Comparison of ENCODE assay signal across 16 cellular contexts in genomic region chr2:240632291-240632670, GRCh38. TPM values are rescaled to one million over a fixed set of nuclear protein-coding genes. Genes with fewer than 3 reads are reported as not detected.
"Had no signal": no experiment of that assay in that cellular context is flagged by ENCODE, and none has a peak within 500 bp of the region (broad histone marks: within the 10 kb centered on the region; RNA-seq: fewer than 3 reads in every experiment).

No MANE protein-coding gene starts in this region.

- H3K27ac ChIP-seq: dorsolateral prefrontal cortex, psoas muscle, right lobe of liver, VCaP had no signal

- H3K4me1 ChIP-seq: psoas muscle, right lobe of liver had no signal

- H3K9me3 ChIP-seq: psoas muscle, right lobe of liver had no signal

- H3K36me3 ChIP-seq: right lobe of liver had no signal

- H3K27me3 ChIP-seq: right lobe of liver had no signal

- DNase-seq: activated CD4-positive, alpha-beta T cell treated with anti-CD3 and anti-CD28 coated beads, Interleukin-2, amount 10 ng/mL, durations not matched to agents 24 days and 14 days; activated CD8-positive, alpha-beta memory T cell treated with anti-CD3 and anti-CD28 coated beads for 24 hours; activated naive CD4-positive, alpha-beta T cell treated with anti-CD3 and anti-CD28 coated beads, Interleukin-2, amount 50 U/mL, for 16 hours; activated T-cell treated with anti-CD3 and anti-CD28 coated beads for 4 hours; T-helper 1 cell; T1000 had no signal

- ATAC-seq: esophagus mucosa, psoas muscle, right lobe of liver had no signal

- H3K4me3 ChIP-seq: dorsolateral prefrontal cortex, psoas muscle, right lobe of liver had no signal

RNA-seq across cellular contexts. Expression of gene AQP12B, which starts 50.4 kb away (rescaled TPM):
- total RNA-seq: activated CD4-positive, alpha-beta T cell treated with anti-CD3 and anti-CD28 coated beads, Interleukin-2, amount 10 ng/mL, durations not matched to agents 24 days and 14 days; astrocyte; bronchial epithelial cell; dorsolateral prefrontal cortex; esophagus mucosa; lower leg skin; omental fat pad; psoas muscle; right lobe of liver; temporal lobe had no signal

RNA-seq across cellular contexts. Expression of gene AQP12A, which starts 59.4 kb away (rescaled TPM):
- total RNA-seq: activated CD4-positive, alpha-beta T cell treated with anti-CD3 and anti-CD28 coated beads, Interleukin-2, amount 10 ng/mL, durations not matched to agents 24 days and 14 days; astrocyte; bronchial epithelial cell; dorsolateral prefrontal cortex; esophagus mucosa; lower leg skin; omental fat pad; psoas muscle; right lobe of liver; temporal lobe had no signal
